Comparison of ENCODE assay signal across 15 cellular contexts in genomic region chr4:93855926-93856325, GRCh38.
DNase-seq lines count a peak whose midpoint lies in the region; ATAC-seq and TF ChIP-seq lines count a peak whose summit lies in the region.
"Had no signal": no experiment of that assay in that cellular context is flagged by ENCODE, and none has a peak within 500 bp of the region (broad histone marks: within the 10 kb centered on the region; RNA-seq: fewer than 3 reads in every experiment).

No MANE protein-coding gene starts in this region.

- no peak overlapping the region for H3K27ac Mint-ChIP-seq in stimulated activated naive B cell treated with anti-CD40 and anti-IgM and Interleukin-4, amounts not matched to agents 10 μg/mL and 1 μg/mL and 100 μg/mL, for 72 hours
- H3K27ac Mint-ChIP-seq: CD8-positive, alpha-beta T cell had no signal

- no peaks in the 10 kb centered on the region for H3K9me3 ChIP-seq in MM.1S (replicated peaks; ENCODE audit: insufficient read depth, low read length)
- H3K9me3 ChIP-seq: Caco-2 had no signal

- no peaks in the 10 kb centered on the region for H3K79me2 ChIP-seq in MM.1S (ENCODE audit: low read length)

- ATAC-seq in GM18511 (IDR thresholded peaks at IDR 0.05; ENCODE audit: unreplicated experiment) = peak; percentile 72
- peak; percentile 48 for ATAC-seq in GM19452 (IDR thresholded peaks at IDR 0.05; ENCODE audit: unreplicated experiment)
- peak; percentile 53 for ATAC-seq in HG03159 (IDR thresholded peaks at IDR 0.05; ENCODE audit: unreplicated experiment)
- ATAC-seq in stimulated activated naive B cell treated with anti-CD40 and anti-IgM and Interleukin-4, amounts not matched to agents 10 μg/mL and 1 μg/mL and 100 μg/mL, for 72 hours (replicated peaks) = no peak
- ATAC-seq in HG02623 (IDR thresholded peaks at IDR 0.05; ENCODE audit: unreplicated experiment) = no peak
- ATAC-seq: CD8-positive, alpha-beta T cell; HCT116 had no signal

- H3K4me2 ChIP-seq in MM.1S (ENCODE audit: low read depth, low read length) = peak overlapping the region; percentile 35

- no peaks in the 10 kb centered on the region for H3F3A ChIP-seq in MM.1S (ENCODE audit: insufficient read depth, low read length)

- H3K27ac ChIP-seq in MM.1S (ENCODE audit: low read length) = no peak overlapping the region
- H3K27ac ChIP-seq: 22Rv1 had no signal

- no peak overlapping the region for H3K4me3 Mint-ChIP-seq in stimulated activated naive B cell treated with anti-CD40 and anti-IgM and Interleukin-4, amounts not matched to agents 10 μg/mL and 1 μg/mL and 100 μg/mL, for 72 hours
- H3K4me3 Mint-ChIP-seq: CD14-positive monocyte; CD8-positive, alpha-beta T cell had no signal

- H3K9me3 Mint-ChIP-seq in stimulated activated naive B cell treated with anti-CD40 and anti-IgM and Interleukin-4, amounts not matched to agents 10 μg/mL and 1 μg/mL and 100 μg/mL, for 72 hours = peaks cover 0 to 4% of the 10 kb centered on the region in 2 donors

- H3K36me3 ChIP-seq in MM.1S (replicated peaks; ENCODE audit: insufficient read depth, low read length) = no peaks in the 10 kb centered on the region

- no peak for TF ChIP-seq CTCF in MM.1S (IDR thresholded peaks at IDR 0.05; ENCODE audit: low read length)

- no peaks in the 10 kb centered on the region for H3K27me3 ChIP-seq in MM.1S (replicated peaks; ENCODE audit: insufficient read depth, low read length)

- no peak overlapping the region for H3K4me3 ChIP-seq in MM.1S (ENCODE audit: low read length)

- H3K4me1 ChIP-seq in MM.1S (ENCODE audit: low read length) = no peaks in the 10 kb centered on the region
- H3K4me1 ChIP-seq: Caco-2 had no signal

- no peaks in the 10 kb centered on the region for H4K20me1 ChIP-seq in MM.1S (ENCODE audit: insufficient read depth, low read length)

- no peaks in the 10 kb centered on the region for H3K9me2 ChIP-seq in MM.1S (replicated peaks; ENCODE audit: insufficient read depth, low read length)

- H3K36me3 Mint-ChIP-seq in stimulated activated naive B cell treated with anti-CD40 and anti-IgM and Interleukin-4, amounts not matched to agents 10 μg/mL and 1 μg/mL and 100 μg/mL, for 72 hours = no peaks in the 10 kb centered on the region
- H3K36me3 Mint-ChIP-seq: CD14-positive monocyte; CD8-positive, alpha-beta T cell had no signal

- H3K9ac ChIP-seq in MM.1S (ENCODE audit: low read length) = no peak overlapping the region

- H2AFZ ChIP-seq in MM.1S (ENCODE audit: low read length) = peak overlapping the region; percentile 66

- DNase-seq in MM.1S = no peak
- no peak for DNase-seq in GOT3 (lab: John Stamatoyannopoulos, UW)
- no peak for DNase-seq in stimulated activated naive B cell treated with anti-CD40 and anti-IgM and Interleukin-4, amounts not matched to agents 10 μg/mL and 1 μg/mL and 100 μg/mL, for 72 hours
- DNase-seq in NCI-H226 = no peak
- DNase-seq: Caco-2; CD8-positive, alpha-beta T cell; DND-41; GDM1 had no signal

- no peaks in the 10 kb centered on the region for H3K4me1 Mint-ChIP-seq in stimulated activated naive B cell treated with anti-CD40 and anti-IgM and Interleukin-4, amounts not matched to agents 10 μg/mL and 1 μg/mL and 100 μg/mL, for 72 hours
- H3K4me1 Mint-ChIP-seq: CD14-positive monocyte had no signal

- H3K27me3 Mint-ChIP-seq in stimulated activated naive B cell treated with anti-CD40 and anti-IgM and Interleukin-4, amounts not matched to agents 10 μg/mL and 1 μg/mL and 100 μg/mL, for 72 hours = no peaks in the 10 kb centered on the region

Comparison
In these comparisons a context has a peak if more than half of its experiments do, and no peak if none do; other contexts are left out.
1. ATAC-seq: peak in GM18511 (single experiment), GM19452 (single experiment) and HG03159 (single experiment); none in stimulated activated naive B cell treated with anti-CD40 and anti-IgM and Interleukin-4, amounts not matched to agents 10 μg/mL and 1 μg/mL and 100 μg/mL, for 72 hours (0 of 2) and HG02623 (single experiment).